ENCODE assay signal across 14 cellular contexts in the genomic region with DNA sequence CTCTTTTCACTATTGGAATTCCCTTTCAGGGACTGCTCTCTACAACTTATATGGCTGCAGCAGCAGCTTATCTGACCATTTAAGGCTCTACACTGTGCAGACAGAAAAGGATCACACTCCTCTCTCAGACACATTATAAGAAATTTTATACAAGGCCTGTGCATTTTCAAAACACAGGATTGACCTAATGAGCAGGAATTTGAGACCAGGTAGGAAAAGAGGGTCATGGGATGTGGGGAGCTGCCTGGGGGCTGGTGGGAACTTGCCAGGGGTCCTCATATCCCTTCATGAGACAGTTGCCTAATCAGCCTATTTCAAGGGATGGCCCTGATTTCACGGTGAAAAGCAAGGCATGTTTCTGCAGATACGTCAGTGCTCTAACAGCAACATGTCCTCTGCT.
DNase-seq lines count a peak whose midpoint lies in the region; ATAC-seq and TF ChIP-seq lines count a peak whose summit lies in the region.
"Had no signal": no experiment of that assay in that cellular context is flagged by ENCODE, and none has a peak within 500 bp of the region (broad histone marks: within the 10 kb centered on the region; RNA-seq: fewer than 3 reads in every experiment).

No MANE protein-coding gene starts in this region.

- TF ChIP-seq CTCF in H9 (conservative IDR thresholded peaks at IDR 0.05) (no peak), prostate gland (IDR thresholded peaks at IDR 0.05) (no peak), brain microvascular endothelial cell (IDR thresholded peaks at IDR 0.05; ENCODE audit: low read depth, low read length, missing control alignments) (no peak)

- no peak overlapping the region for H3K56ac ChIP-seq in H9 (ENCODE audit: insufficient read length, low read depth, low read length)

- no peak for DNase-seq in H9
- DNase-seq in prostate gland (ENCODE audit: low spot score): no peak
- no peak for DNase-seq in stimulated activated naive CD8-positive, alpha-beta T cell treated with anti-CD3 and anti-CD28 coated beads, Interleukin-15, amount 100 ng/mL, for 72 hours
- no peak for DNase-seq in central memory CD4-positive, alpha-beta T cell
- no peak for DNase-seq in NCI-H2029 treated with DMSO at 0.1 percent for 48 hours (lab: John Stamatoyannopoulos, UW)
- no peak for DNase-seq in brain microvascular endothelial cell
- DNase-seq: CD4-positive, alpha-beta T cell; DMS79; MG63; NCI-H1105 treated with DMSO at 0.1 percent for 48 hours; NCI-H1930; NCI-H524 had no signal

- H2AK5ac ChIP-seq in H9 (ENCODE audit: insufficient read length, low read length): no peak overlapping the region

- H3K9me3 ChIP-seq in BLaER1 treated with 17β-estradiol and CSF1 and Interleukin-3, amounts not matched to agents 10 nM and 100 nM (replicated peaks in 1 of 11): peaks cover 0 to 14% (median 7%) of the 10 kb centered on the region in 11 experiments; a peak in 10 of 22 replicates
- H3K9me3 ChIP-seq in H9 (ENCODE audit: control insufficient read depth, low read depth, low read length): no peaks in the 10 kb centered on the region
- H3K9me3 ChIP-seq in esophagus (ENCODE audit: control insufficient read depth in 2 of 2, insufficient read depth in 1 of 2, low read depth in 1 of 2, low read length in 1 of 2): no peaks in the 10 kb centered on the region
- no peaks in the 10 kb centered on the region for H3K9me3 ChIP-seq in prostate gland
- H3K9me3 ChIP-seq: MG63 had no signal

- no peak overlapping the region for H3K18ac ChIP-seq in H9 (ENCODE audit: insufficient read length, low read depth, low read length)

- peaks cover 9 to 36% (median 26%) of the 10 kb centered on the region in 3 experiments for H3K36me3 Mint-ChIP-seq in H9 (ENCODE audit: insufficient read depth in 1 of 3, low read depth in 3 of 3)

- H3K36me3 ChIP-seq in BLaER1 treated with 17β-estradiol and CSF1 and Interleukin-3, amounts not matched to agents 10 nM and 100 nM: no peaks in the 10 kb centered on the region
- H3K36me3 ChIP-seq in esophagus (ENCODE audit: control insufficient read depth in 2 of 2, insufficient read depth in 2 of 2, low read length in 1 of 2): no peaks in the 10 kb centered on the region
- H3K36me3 ChIP-seq in prostate gland: no peaks in the 10 kb centered on the region
- H3K36me3 ChIP-seq in brain microvascular endothelial cell (replicated peaks): peaks cover 10% of the 10 kb centered on the region
- H3K36me3 ChIP-seq: MG63 had no signal

- peak overlapping the region in 3 of 10 experiments; percentile 32 to 40 (median 38); a peak in 3 of 20 replicates for H3K4me3 ChIP-seq in BLaER1 treated with 17β-estradiol and CSF1 and Interleukin-3, amounts not matched to agents 10 nM and 100 nM
- H3K4me3 ChIP-seq in esophagus (ENCODE audit: low read depth in 1 of 2, low read length in 2 of 2) (no peak overlapping the region), prostate gland (no peak overlapping the region), brain microvascular endothelial cell (ENCODE audit: low read depth, low read length) (no peak overlapping the region)
- H3K4me3 ChIP-seq: MG63 had no signal

- H3K4me2 ChIP-seq in BLaER1 treated with 17β-estradiol and CSF1 and Interleukin-3, amounts not matched to agents 10 nM and 100 nM: peak overlapping the region in 9 of 11 experiments; percentile 5 to 92 (median 83); a peak in 17 of 22 replicates
- H3K4me2 ChIP-seq in H9 (ENCODE audit: insufficient read depth, insufficient read length, low read length): no peak overlapping the region

- peaks cover 5 to 8% of the 10 kb centered on the region in 2 experiments; a peak in 3 of 5 replicates for H3K9me3 Mint-ChIP-seq in H9
- H3K9me3 Mint-ChIP-seq in stimulated activated naive CD8-positive, alpha-beta T cell treated with anti-CD3 and anti-CD28 coated beads, Interleukin-15, amount 100 ng/mL, for 72 hours: peaks cover 0 to 7% of the 10 kb centered on the region in 2 donors

- no peak overlapping the region for H2BK12ac ChIP-seq in H9 (ENCODE audit: insufficient read length, low read depth, low read length)

- no peak overlapping the region for H4K91ac ChIP-seq in H9 (ENCODE audit: insufficient read length, low read depth, low read length)

- no peak overlapping the region for H2AFZ ChIP-seq in H9 (ENCODE audit: low read length)

- no peak overlapping the region for H2BK20ac ChIP-seq in H9 (ENCODE audit: low read depth, low read length, poor library complexity, severe bottlenecking)

- intact Hi-C loops in prostate gland (cut with DNase I): loop anchor here (5.0 kb wide), 3 partner anchors 42 to 292 kb away; no protein-coding TSS in a partner anchor

- H3K27ac ChIP-seq in BLaER1 treated with 17β-estradiol and CSF1 and Interleukin-3, amounts not matched to agents 10 nM and 100 nM: peak overlapping the region in 8 of 11 experiments; percentile 19 to 89 (median 63); a peak in 15 of 22 replicates
- H3K27ac ChIP-seq in H9 (ENCODE audit: insufficient read length, low read depth, low read length) (no peak overlapping the region), esophagus (ENCODE audit: low read depth in 2 of 2, low read length in 1 of 2) (peak overlapping the region; percentile 20 to 34), prostate gland (peak overlapping the region; percentile 40 to 45), brain microvascular endothelial cell (no peak overlapping the region)

- no peak overlapping the region for H3K4me3 Mint-ChIP-seq in H9
- H3K4me3 Mint-ChIP-seq in stimulated activated naive CD8-positive, alpha-beta T cell treated with anti-CD3 and anti-CD28 coated beads, Interleukin-15, amount 100 ng/mL, for 72 hours: no peak overlapping the region
- H3K4me3 Mint-ChIP-seq: CD4-positive, alpha-beta T cell had no signal

- H2BK15ac ChIP-seq in H9 (ENCODE audit: low read depth, low read length): no peak overlapping the region

- in situ Hi-C loops in brain microvascular endothelial cell (cut with HindIII; ENCODE audit: low pct_ligation_motif_present, low sequenced_read_pairs): no loop called here

- no peaks in the 10 kb centered on the region for H3K27me3 ChIP-seq in BLaER1 treated with 17β-estradiol and CSF1 and Interleukin-3, amounts not matched to agents 10 nM and 100 nM
- H3K27me3 ChIP-seq in H9 (ENCODE audit: insufficient read depth, low read length): no peaks in the 10 kb centered on the region
- H3K27me3 ChIP-seq in esophagus (ENCODE audit: control insufficient read depth in 1 of 2, insufficient read depth in 2 of 2, low read length in 2 of 2): no peaks in the 10 kb centered on the region
- no peaks in the 10 kb centered on the region for H3K27me3 ChIP-seq in prostate gland (replicated peaks; ENCODE audit: insufficient read depth)
- H3K27me3 ChIP-seq in brain microvascular endothelial cell (replicated peaks): no peaks in the 10 kb centered on the region
- H3K27me3 ChIP-seq: MG63 had no signal

- H3K14ac ChIP-seq in H9 (ENCODE audit: insufficient read depth, low read length): no peak overlapping the region

- no peak overlapping the region for H4K8ac ChIP-seq in H9 (replicated peaks; ENCODE audit: insufficient read length, low read depth, low read length)

- no CpG with 5 or more reads among the region's 2 CpGs for WGBS in H9 (ENCODE audit: extremely low coverage, insufficient read length, low lambda C conversion rate)
- WGBS in esophagus, 2 donors: 77 to 89% methylated on average over 2 of the region's 2 CpGs
- WGBS in prostate gland: 71% methylated on average over 2 of the region's 2 CpGs

- no peaks in the 10 kb centered on the region for H4K20me1 ChIP-seq in BLaER1 treated with 17β-estradiol and CSF1 and Interleukin-3, amounts not matched to agents 10 nM and 100 nM
- H4K20me1 ChIP-seq in H9 (ENCODE audit: control insufficient read depth, insufficient read depth, insufficient read length): no peaks in the 10 kb centered on the region

- no peak overlapping the region for H3T11ph ChIP-seq in H9 (ENCODE audit: low read length)

- TF ChIP-seq POLR2A in prostate gland (IDR thresholded peaks at IDR 0.05): no peak

- H3K4me1 ChIP-seq in BLaER1 treated with 17β-estradiol and CSF1 and Interleukin-3, amounts not matched to agents 10 nM and 100 nM: peaks cover 6 to 92% (median 58%) of the 10 kb centered on the region in 10 experiments
- peaks cover 11% of the 10 kb centered on the region for H3K4me1 ChIP-seq in H9 (ENCODE audit: insufficient read depth, low read length)
- H3K4me1 ChIP-seq in esophagus (ENCODE audit: control insufficient read depth in 2 of 2, insufficient read depth in 2 of 2, low read length in 1 of 2): peaks cover 7 to 9% of the 10 kb centered on the region in 2 donors
- H3K4me1 ChIP-seq in prostate gland (replicated peaks): no peaks in the 10 kb centered on the region

- peaks cover 43 to 58% of the 10 kb centered on the region in 2 experiments for H3K4me1 Mint-ChIP-seq in H9
- no peaks in the 10 kb centered on the region for H3K4me1 Mint-ChIP-seq in stimulated activated naive CD8-positive, alpha-beta T cell treated with anti-CD3 and anti-CD28 coated beads, Interleukin-15, amount 100 ng/mL, for 72 hours

- no peak overlapping the region for H2BK5ac ChIP-seq in H9 (ENCODE audit: insufficient read length, low read length)

- no peaks in the 10 kb centered on the region; the same call in 1 of the 2 replicates for H3K79me2 ChIP-seq in H9 (ENCODE audit: insufficient read depth, low read length)

- H3K23ac ChIP-seq in H9 (ENCODE audit: insufficient read length, low read depth, low read length): no peak overlapping the region

- no peaks in the 10 kb centered on the region for H3K23me2 ChIP-seq in H9 (ENCODE audit: insufficient read length, low read depth, low read length, poor library complexity, severe bottlenecking)

- H3K9ac ChIP-seq in BLaER1 treated with 17β-estradiol and CSF1 and Interleukin-3, amounts not matched to agents 10 nM and 100 nM: peak overlapping the region in 4 of 11 experiments; percentile 38 to 71 (median 68); a peak in 8 of 22 replicates
- H3K9ac ChIP-seq in H9 (ENCODE audit: extremely low read depth, insufficient read length, low read length): no peak overlapping the region

- H2BK120ac ChIP-seq in H9 (ENCODE audit: low read depth, low read length, poor library complexity, severe bottlenecking): no peak overlapping the region

- H4K5ac ChIP-seq in H9 (ENCODE audit: insufficient read length, low read depth, low read length): no peak overlapping the region

- no peaks in the 10 kb centered on the region for H3K79me1 ChIP-seq in H9 (ENCODE audit: insufficient read depth, low read depth, low read length, poor library complexity, severe bottlenecking)

- H3K4ac ChIP-seq in H9 (ENCODE audit: low read depth, low read length): no peak overlapping the region

- no peaks in the 10 kb centered on the region; the same call in 1 of the 2 replicates for H3K27me3 Mint-ChIP-seq in H9 (ENCODE audit: low read depth)
- peaks cover 34% of the 10 kb centered on the region for H3K27me3 Mint-ChIP-seq in stimulated activated naive CD8-positive, alpha-beta T cell treated with anti-CD3 and anti-CD28 coated beads, Interleukin-15, amount 100 ng/mL, for 72 hours

- ATAC-seq in stimulated activated naive CD8-positive, alpha-beta T cell treated with anti-CD3 and anti-CD28 coated beads, Interleukin-15, amount 100 ng/mL, for 72 hours: no peak

- peak overlapping the region in 2 of 3 experiments; percentile 36 to 42; a peak in 2 of 7 replicates for H3K27ac Mint-ChIP-seq in H9
- H3K27ac Mint-ChIP-seq in stimulated activated naive CD8-positive, alpha-beta T cell treated with anti-CD3 and anti-CD28 coated beads, Interleukin-15, amount 100 ng/mL, for 72 hours: no peak overlapping the region
- H3K27ac Mint-ChIP-seq: CD4-positive, alpha-beta T cell had no signal

Comparison
In these comparisons a context has a peak if more than half of its experiments do, and no peak if none do; other contexts are left out.
1. H3K27ac ChIP-seq: peak in BLaER1 treated with 17β-estradiol and CSF1 and Interleukin-3, amounts not matched to agents 10 nM and 100 nM (8 of 11), esophagus (2 of 2) and prostate gland (2 of 2); none in H9 (single experiment) and brain microvascular endothelial cell (single experiment).
2. H3K27ac Mint-ChIP-seq: peak in H9 (2 of 3); none in stimulated activated naive CD8-positive, alpha-beta T cell treated with anti-CD3 and anti-CD28 coated beads, Interleukin-15, amount 100 ng/mL, for 72 hours (0 of 2).